ENCODE assay signal across 8 cellular contexts in the genomic region with DNA sequence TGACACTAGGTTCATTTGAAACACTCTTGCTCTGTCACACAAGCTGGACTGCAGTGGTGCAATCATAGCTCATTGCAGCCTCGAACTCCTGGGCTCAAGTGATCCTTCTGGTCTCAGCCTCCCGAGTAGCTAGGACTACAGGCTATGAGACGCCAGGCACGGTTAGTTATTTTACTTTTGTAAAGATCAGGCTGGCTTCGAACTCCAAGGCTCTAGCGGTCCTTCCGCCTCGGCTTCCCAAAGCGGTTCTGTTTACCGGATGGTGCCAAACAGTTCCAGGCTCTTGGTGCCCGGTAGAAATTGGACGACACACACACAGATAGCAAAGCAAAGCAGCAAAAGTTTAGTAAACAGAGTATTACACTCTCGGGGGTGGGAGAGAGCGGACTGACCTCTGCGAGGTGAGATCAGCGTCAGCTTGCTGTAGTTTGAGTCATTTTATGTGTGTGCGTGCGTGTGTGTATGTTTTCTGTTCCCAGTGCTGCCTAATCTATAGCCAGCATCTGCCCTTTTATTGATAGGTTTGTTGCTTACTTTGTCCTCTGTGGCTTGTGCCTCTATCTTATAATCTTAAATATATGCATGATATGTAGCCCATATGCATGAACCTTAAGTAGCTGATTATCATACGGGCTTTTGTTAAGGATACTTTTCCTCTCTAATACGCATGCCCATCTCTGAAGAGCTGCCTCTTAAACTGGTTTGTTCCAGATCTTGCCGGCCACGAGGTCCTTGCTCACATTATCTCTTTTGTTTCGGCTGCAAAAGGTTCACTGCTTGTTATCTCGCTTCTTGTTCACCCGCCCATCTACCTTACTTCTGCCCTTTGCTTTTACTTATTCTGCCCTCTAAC.
DNase-seq lines count a peak whose midpoint lies in the region; ATAC-seq, FAIRE-seq and TF ChIP-seq lines count a peak whose summit lies in the region.

No MANE protein-coding gene starts in this region.

- under 1% methylated on average over 25 of the region's 25 CpGs for WGBS in GM12878 (ENCODE audit: insufficient coverage, insufficient replicate concordance, low lambda C conversion rate, missing lambda C conversion rate)

- no peaks in the 10 kb centered on the region for H3K27me3 Mint-ChIP-seq in HFFc6 (ENCODE audit: insufficient read depth)

- peak overlapping the region; percentile 78 for H3K4me3 ChIP-seq in GM12878
- H3K4me3 ChIP-seq in iPS-11a (ENCODE audit: low read depth, low read length) = peak overlapping the region; percentile 93
- H3K4me3 ChIP-seq in gastrocnemius medialis = peak overlapping the region; percentile 75 to 91 (median 76)

- SMC1A ChIA-PET in GM12878 (lab: Charles Lee; ENCODE audit: uncharacterized antibody, unreplicated experiment) = interaction anchor here (0.8 to 7.6 kb wide), 13 partner anchors 15 to 1643 kb away, joined by 3 to 85 read pairs (median 5); a partner anchor contains a TSS

- no peaks in the 10 kb centered on the region for H3K9me3 ChIP-seq in GM12878 (replicated peaks; ENCODE audit: control insufficient read depth, insufficient read depth, low read length)
- no peaks in the 10 kb centered on the region for H3K9me3 ChIP-seq in gastrocnemius medialis

- TF ChIP-seq RAD21 in GM12878 (IDR thresholded peaks at IDR 0.05; ENCODE audit: insufficient read depth, low read depth, low read length) = no peak

- H3K4me1 ChIP-seq in GM12878 (ENCODE audit: control insufficient read depth, insufficient read depth, low read length) = no peaks in the 10 kb centered on the region
- peaks cover 21 to 33% of the 10 kb centered on the region in 2 donors for H3K4me1 ChIP-seq in gastrocnemius medialis

- H3K27ac ChIP-seq in GM12878 (ENCODE audit: control insufficient read depth, insufficient read depth) = peak overlapping the region; percentile 93
- peak overlapping the region; percentile 89 to 94 (median 93) for H3K27ac ChIP-seq in gastrocnemius medialis

- BruUV-seq in GM12878 (replicated peaks; lab: Mats Ljungman, UMichigan) = no TSS peak

- H3K36me3 Mint-ChIP-seq in HFFc6 (ENCODE audit: low read depth) = no peaks in the 10 kb centered on the region; the same call in 1 of the 2 replicates

- ATAC-seq in GM12878 (peak; percentile 55), gastrocnemius medialis (no peak), GM21528 (IDR thresholded peaks at IDR 0.05; ENCODE audit: low FRiP score, unreplicated experiment) (no peak)

- H3K79me2 ChIP-seq in GM12878 (ENCODE audit: control insufficient read depth, insufficient read depth, low read length) = peaks cover 48% of the 10 kb centered on the region

- no peak for FAIRE-seq in GM12878 (lab: Jason Lieb, UNC)

- TF ChIP-seq POLR2A in GM12878 (IDR thresholded peaks at IDR 0.05; ENCODE audit: low read depth, low read length) (peak; percentile 47), gastrocnemius medialis (IDR thresholded peaks at IDR 0.05) (peak in 1 of 2 donors; percentile 25)

- TF ChIP-seq CTCF in HFFc6 (IDR thresholded peaks at IDR 0.05) (no peak), GM12878 (IDR thresholded peaks at IDR 0.05 in 2 of 3, conservative IDR thresholded peaks at IDR 0.05 in 1 of 3; ENCODE audit: control insufficient read depth in 2 of 3, extremely low read depth in 1 of 3, insufficient read depth in 1 of 3, low read depth in 3 of 3, low read length in 3 of 3) (no peak), gastrocnemius medialis (IDR thresholded peaks at IDR 0.05 in 4 of 5, conservative IDR thresholded peaks at IDR 0.05 in 1 of 5) (no peak)

- intact Hi-C loops in GM12878 (cut with micrococcal nuclease; ENCODE audit: unreplicated experiment) (loop anchor here (10.0 kb wide), 1 partner anchor 298 kb away; no protein-coding TSS in a partner anchor), gastrocnemius medialis (cut with DNase I; ENCODE audit: low total_unique reads) (loop anchor here (5.0 to 10.0 kb wide), 2 partner anchors 360 to 1562 kb away; a partner anchor contains a TSS)

- no peak overlapping the region for H3K4me3 Mint-ChIP-seq in HFFc6

- peak overlapping the region; percentile 62 for H3K4me2 ChIP-seq in GM12878 (ENCODE audit: control insufficient read depth, insufficient read depth)

- H3K9ac ChIP-seq in GM12878 (ENCODE audit: control insufficient read depth, insufficient read depth, low read length) = peak overlapping the region; percentile 96

- H2AFZ ChIP-seq in GM12878 (ENCODE audit: control insufficient read depth, low read depth, low read length) = peak overlapping the region; percentile 7

- H3K36me3 ChIP-seq in GM12878 (ENCODE audit: control insufficient read depth in 2 of 2, insufficient read depth in 2 of 2, low read length in 1 of 2) (no peaks in the 10 kb centered on the region; a peak in 1 of 4 replicates), gastrocnemius medialis (no peaks in the 10 kb centered on the region)

- H3K27me3 ChIP-seq in GM12878 (replicated peaks in 1 of 2; ENCODE audit: control insufficient read depth in 2 of 2, insufficient read depth in 2 of 2, low read length in 1 of 2) (no peaks in the 10 kb centered on the region), gastrocnemius medialis (peaks cover 0 to 3% (median 0%) of the 10 kb centered on the region in 3 donors)

- POLR2A ChIA-PET in GM12878 (lab: Charles Lee) = interaction anchor here (0.8 to 6.7 kb wide), 19 partner anchors 13 to 1794 kb away, joined by 3 to 107 read pairs (median 8); a partner anchor contains a TSS

- H3K4me1 Mint-ChIP-seq in HFFc6 (ENCODE audit: low read depth) = peaks cover 8% of the 10 kb centered on the region

- no peak overlapping the region for H3K27ac Mint-ChIP-seq in HFFc6

- in situ Hi-C loops in GM12878 (cut with MboI) = loop anchor here (5.0 to 10.0 kb wide), 3 partner anchors 55 to 1712 kb away; a partner anchor contains a TSS
- in situ Hi-C loops in gastrocnemius medialis (cut with MboI; ENCODE audit: low sequenced_read_pairs in 4 of 4) = loop anchor here in 1 of 4 donors (25.0 kb wide), 1 partner anchor 1800 kb away; a partner anchor contains a TSS

- H3K9me3 Mint-ChIP-seq in HFFc6 = no peaks in the 10 kb centered on the region

- CTCF ChIA-PET in GM12878 (lab: Yijun Ruan, JAX) = interaction anchor here (1.2 to 3.7 kb wide), 8 partner anchors 14 to 65 kb away, joined by 3 to 31 read pairs (median 8); a partner anchor contains a TSS

- H4K20me1 ChIP-seq in GM12878 (ENCODE audit: control insufficient read depth, insufficient read depth) = no peaks in the 10 kb centered on the region

- DNase-seq in GF-D8 (lab: John Stamatoyannopoulos, UW) (peak; percentile 89), HFFc6 (peak; percentile 92), NCI-H146 (lab: John Stamatoyannopoulos, UW) (peak; percentile 93), SW480 (ENCODE audit: low spot score) (peak; percentile 93), GM12878 (ENCODE audit: low read depth, low spot score) (no peak), gastrocnemius medialis (peak in 1 of 2 donors; percentile 20)

- peak in 1 of 2 experiments; percentile 19; a peak in 1 of 4 replicates for TF ChIP-seq EP300 in GM12878 (IDR thresholded peaks at IDR 0.05; ENCODE audit: borderline replicate concordance in 1 of 2, control insufficient read depth in 1 of 2, low read depth in 2 of 2, low read length in 2 of 2)

- RAD21 ChIA-PET in GM12878 (lab: Charles Lee; ENCODE audit: unreplicated experiment) = interaction anchor here (0.6 to 6.1 kb wide), 12 partner anchors 14 to 703 kb away, joined by 3 to 74 read pairs (median 10); a partner anchor contains a TSS

TF ChIP-seq in GM12878, 131 proteins besides CTCF, POLR2A, EP300 and RAD21 (continues in another document):
- TF ChIP-seq JUNB (IDR thresholded peaks at IDR 0.05) (peak; percentile 44), RB1 (IDR thresholded peaks at IDR 0.05; ENCODE audit: borderline replicate concordance) (no peak; the same call in 1 of the 2 replicates), HDAC2 (IDR thresholded peaks at IDR 0.05) (no peak), BCL11A (IDR thresholded peaks at IDR 0.05; ENCODE audit: low read depth, low read length) (0 out of 2 replicates have a peak, but pooled peaks have one; percentile 24), NRF1 (conservative IDR thresholded peaks at IDR 0.05; ENCODE audit: low read depth, low read length) (peak; percentile 46; the same call in 1 of the 2 replicates), SMAD1 (IDR thresholded peaks at IDR 0.05; ENCODE audit: low read depth, partially characterized antibody) (peak; percentile 93), HSF1 (IDR thresholded peaks at IDR 0.05; ENCODE audit: low read depth, low read length) (no peak), RUNX3 (IDR thresholded peaks at IDR 0.05; ENCODE audit: low read length) (0 out of 2 replicates have a peak, but pooled peaks have one; percentile 8)
